13 cellular contexts compared by ENCODE assay signal in the genomic region with DNA sequence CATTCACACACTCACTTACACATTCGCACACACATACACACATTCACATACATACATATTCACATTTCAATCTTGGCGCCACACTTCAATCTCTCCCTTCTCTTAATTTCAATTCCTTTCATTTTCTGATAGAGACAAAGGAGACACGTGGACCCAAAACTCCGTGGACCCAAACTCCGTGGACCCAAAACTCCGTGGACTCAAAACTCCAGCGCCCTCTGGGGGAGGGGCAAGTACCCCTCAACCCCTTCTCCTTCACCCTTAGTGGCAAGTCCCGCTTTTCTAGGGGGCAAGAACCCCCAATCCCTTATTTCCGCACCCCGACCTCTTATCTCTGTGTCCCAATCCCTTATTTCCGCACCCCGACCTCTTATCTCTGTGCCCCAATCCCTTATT. TPM values are rescaled to one million over a fixed set of nuclear protein-coding genes. Genes with fewer than 3 reads are reported as not detected.
A peak's percentile ranks its signal among the peaks of the same experiment; 100 is the strongest.
DNase-seq lines count a peak whose midpoint lies in the region; ATAC-seq, FAIRE-seq and TF ChIP-seq lines count a peak whose summit lies in the region.
"Not testable (repeated sequence)": the region's sequence is repeated elsewhere in the genome, so short reads cannot be mapped to it uniquely, and the experiment has no call there.
"Had no signal": no experiment of that assay in that cellular context is flagged by ENCODE, and none has a peak within 500 bp of the region (broad histone marks: within the 10 kb centered on the region; RNA-seq: fewer than 3 reads in every experiment).

No MANE protein-coding gene starts in this region.

- H3K4me3 Mint-ChIP-seq in activated CD4-positive, alpha-beta T cell treated with anti-CD3 and anti-CD28 coated beads for 36 hours, result peak overlapping the region; percentile 2
- H3K4me3 Mint-ChIP-seq in activated T-helper 17 cell treated with anti-CD3 and anti-CD28 coated beads, Interleukin-2, amount 50 U/mL, for 72 hours, result peak overlapping the region; percentile 46
- H3K4me3 Mint-ChIP-seq in glutamatergic neuron (ENCODE audit: unreplicated experiment), result peak overlapping the region; percentile 22
- peak overlapping the region in 6 of 10 donors; percentile 2 to 34 (median 7) for H3K4me3 Mint-ChIP-seq in naive thymus-derived CD4-positive, alpha-beta T cell
- not testable (repeated sequence) for H3K4me3 Mint-ChIP-seq in stimulated activated memory B cell treated with anti-CD40 and anti-IgM and Interleukin-4, amounts not matched to agents 10 μg/mL and 1 μg/mL and 100 μg/mL, for 72 hours

- H3K27me3 Mint-ChIP-seq in activated CD4-positive, alpha-beta T cell treated with anti-CD3 and anti-CD28 coated beads for 36 hours; activated T-helper 17 cell treated with anti-CD3 and anti-CD28 coated beads, Interleukin-2, amount 50 U/mL, for 72 hours; glutamatergic neuron (ENCODE audit: unreplicated experiment); naive thymus-derived CD4-positive, alpha-beta T cell; stimulated activated memory B cell treated with anti-CD40 and anti-IgM and Interleukin-4, amounts not matched to agents 10 μg/mL and 1 μg/mL and 100 μg/mL, for 72 hours: not testable (repeated sequence)

- not testable (repeated sequence) for TF ChIP-seq POLR2A in K562 (conservative IDR thresholded peaks at IDR 0.05)

- H3K4me1 ChIP-seq in HEK293 (ENCODE audit: control insufficient read depth, insufficient read depth, low read length), result not testable (repeated sequence)
- peaks cover 13 to 14% of the 10 kb centered on the region in 2 experiments; a peak in 4 of 5 replicates for H3K4me1 ChIP-seq in K562 (replicated peaks in 1 of 2; ENCODE audit: control insufficient read depth in 2 of 2, insufficient read depth in 2 of 2, low read length in 2 of 2)
- H3K4me1 ChIP-seq in naive thymus-derived CD4-positive, alpha-beta T cell (ENCODE audit: control insufficient read depth in 2 of 2, insufficient read depth in 2 of 2, low read length in 2 of 2), result peaks cover 10 to 13% of the 10 kb centered on the region in 2 donors

- not testable (repeated sequence) for H3K79me2 ChIP-seq in K562 (ENCODE audit: control insufficient read depth, insufficient read depth, low read length)

- peaks cover 27% of the 10 kb centered on the region for H3K4me1 Mint-ChIP-seq in activated CD4-positive, alpha-beta T cell treated with anti-CD3 and anti-CD28 coated beads for 36 hours
- H3K4me1 Mint-ChIP-seq in activated T-helper 17 cell treated with anti-CD3 and anti-CD28 coated beads, Interleukin-2, amount 50 U/mL, for 72 hours, result peaks cover 27% of the 10 kb centered on the region
- H3K4me1 Mint-ChIP-seq in glutamatergic neuron (ENCODE audit: low read depth, unreplicated experiment), result not testable (repeated sequence)
- H3K4me1 Mint-ChIP-seq in naive thymus-derived CD4-positive, alpha-beta T cell, result peaks cover 15 to 39% (median 19%) of the 10 kb centered on the region in 7 donors
- H3K4me1 Mint-ChIP-seq in stimulated activated memory B cell treated with anti-CD40 and anti-IgM and Interleukin-4, amounts not matched to agents 10 μg/mL and 1 μg/mL and 100 μg/mL, for 72 hours, result peaks cover 43% of the 10 kb centered on the region

- H3K4me2 ChIP-seq in K562 (ENCODE audit: insufficient read depth, low read length), result not testable (repeated sequence)

- not testable (repeated sequence) for H3K4me3 ChIP-seq in HEK293 (ENCODE audit: low read depth, low read length); K562; naive thymus-derived CD4-positive, alpha-beta T cell (ENCODE audit: low read length)

- H3K9ac ChIP-seq in K562 (ENCODE audit: insufficient read depth in 1 of 2, low read depth in 2 of 2, low read length in 2 of 2), result not testable (repeated sequence)

- H3K36me3 ChIP-seq in HEK293 (ENCODE audit: control insufficient read depth in 2 of 2, insufficient read depth in 1 of 2, low read length in 2 of 2); K562 (ENCODE audit: control insufficient read depth, insufficient read depth, low read length); naive thymus-derived CD4-positive, alpha-beta T cell (ENCODE audit: control insufficient read depth in 2 of 3, insufficient read depth in 3 of 3, low read length in 3 of 3): not testable (repeated sequence)

- peak overlapping the region; percentile 8 for H3K27ac Mint-ChIP-seq in activated CD4-positive, alpha-beta T cell treated with anti-CD3 and anti-CD28 coated beads for 36 hours
- H3K27ac Mint-ChIP-seq in activated T-helper 17 cell treated with anti-CD3 and anti-CD28 coated beads, Interleukin-2, amount 50 U/mL, for 72 hours, result peak overlapping the region; percentile 1
- not testable (repeated sequence) for H3K27ac Mint-ChIP-seq in glutamatergic neuron (ENCODE audit: unreplicated experiment)
- H3K27ac Mint-ChIP-seq in naive thymus-derived CD4-positive, alpha-beta T cell, result peak overlapping the region in 4 of 9 donors; percentile 3 to 34 (median 9)
- H3K27ac Mint-ChIP-seq in stimulated activated memory B cell treated with anti-CD40 and anti-IgM and Interleukin-4, amounts not matched to agents 10 μg/mL and 1 μg/mL and 100 μg/mL, for 72 hours, result peak overlapping the region; percentile 8

- POLR2A ChIA-PET in HEK293 (lab: Yijun Ruan, JAX); activated CD4-positive, alpha-beta T cell treated with anti-CD3 and anti-CD28 coated beads for 36 hours (lab: Charles Lee): not testable (repeated sequence)
- POLR2A ChIA-PET in K562 (lab: Yijun Ruan, JAX), result interaction anchor here (1.2 to 1.3 kb wide), 3 partner anchors 9 to 137 kb away, joined by 3 to 4 read pairs (median 3); no protein-coding TSS in a partner anchor
- POLR2A ChIA-PET in naive thymus-derived CD4-positive, alpha-beta T cell (lab: Charles Lee), result interaction anchor here (1.7 kb wide), 1 partner anchor 243 kb away, joined by 5 read pairs; no protein-coding TSS in a partner anchor

- H3K36me3 Mint-ChIP-seq in activated CD4-positive, alpha-beta T cell treated with anti-CD3 and anti-CD28 coated beads for 36 hours (ENCODE audit: low read depth); activated T-helper 17 cell treated with anti-CD3 and anti-CD28 coated beads, Interleukin-2, amount 50 U/mL, for 72 hours (ENCODE audit: low read depth); glutamatergic neuron (ENCODE audit: unreplicated experiment); naive thymus-derived CD4-positive, alpha-beta T cell; stimulated activated memory B cell treated with anti-CD40 and anti-IgM and Interleukin-4, amounts not matched to agents 10 μg/mL and 1 μg/mL and 100 μg/mL, for 72 hours: not testable (repeated sequence)

- WGBS in K562 (ENCODE audit: insufficient coverage, low coverage, missing lambda C conversion rate), result 15% methylated on average over 10 of the region's 12 CpGs

- not testable (repeated sequence) for H3K27ac ChIP-seq in HEK293 (ENCODE audit: extremely low read depth, low read depth, low read length); K562 (ENCODE audit: extremely low read depth, low read depth, low read length); naive thymus-derived CD4-positive, alpha-beta T cell (ENCODE audit: low read depth, low read length)

- not testable (repeated sequence) for TF ChIP-seq EP300 in K562 (IDR thresholded peaks at IDR 0.05; ENCODE audit: low read length)

- not testable (repeated sequence) for H3K9me3 ChIP-seq in HEK293 (ENCODE audit: control insufficient read depth, insufficient read depth, low read depth, low read length); K562 (replicated peaks; ENCODE audit: control insufficient read depth, insufficient read depth, low read depth, low read length); naive thymus-derived CD4-positive, alpha-beta T cell (ENCODE audit: control insufficient read depth in 2 of 3, low read length in 3 of 3)

- not testable (repeated sequence) for H3K9me3 Mint-ChIP-seq in activated CD4-positive, alpha-beta T cell treated with anti-CD3 and anti-CD28 coated beads for 36 hours (ENCODE audit: low read depth); activated T-helper 17 cell treated with anti-CD3 and anti-CD28 coated beads, Interleukin-2, amount 50 U/mL, for 72 hours; glutamatergic neuron (ENCODE audit: unreplicated experiment); naive thymus-derived CD4-positive, alpha-beta T cell; stimulated activated memory B cell treated with anti-CD40 and anti-IgM and Interleukin-4, amounts not matched to agents 10 μg/mL and 1 μg/mL and 100 μg/mL, for 72 hours

- intact Hi-C loops in activated CD4-positive, alpha-beta T cell treated with anti-CD3 and anti-CD28 coated beads for 36 hours (cut with DNase I, micrococcal nuclease), result loop anchor here (10.0 kb wide), 2 partner anchors 495 to 575 kb away; partner anchors contain the start of genes CD3E (in 1 of the 2), PCSK7 (in 1 of the 2) and RNF214 (in 1 of the 2)
- intact Hi-C loops in K562 (cut with micrococcal nuclease), result not testable (repeated sequence)
- intact Hi-C loops in naive thymus-derived CD4-positive, alpha-beta T cell (cut with micrococcal nuclease), result loop anchor here in 1 of 2 donors (10.0 kb wide), 1 partner anchor 955 kb away; no protein-coding TSS in a partner anchor

- not testable (repeated sequence) for H2AFZ ChIP-seq in K562 (ENCODE audit: low read depth, low read length)

- not testable (repeated sequence) for TF ChIP-seq CTCF in HEK293 (tag by site-specific recombination; IDR thresholded peaks at IDR 0.05); K562 (IDR thresholded peaks at IDR 0.05 in 2 of 3, conservative IDR thresholded peaks at IDR 0.05 in 1 of 3; ENCODE audit: insufficient read depth in 2 of 3, low read depth in 1 of 3, low read length in 3 of 3); glutamatergic neuron (IDR thresholded peaks at IDR 0.05; ENCODE audit: partially characterized antibody, unreplicated experiment)

- BruUV-seq in K562 (replicated peaks; lab: Mats Ljungman, UMichigan), result not testable (repeated sequence)

- TF ChIP-seq RAD21 in K562 (CRISPR knock-in tag; conservative IDR thresholded peaks at IDR 0.05 in 1 of 2, IDR thresholded peaks at IDR 0.05 in 1 of 2), result not testable (repeated sequence)

- H3K27me3 ChIP-seq in K562 (ENCODE audit: control insufficient read depth in 2 of 2, insufficient read depth in 2 of 2, low read length in 2 of 2), result peaks cover 0 to 17% of the 10 kb centered on the region in 2 experiments; a peak in 2 of 5 replicates
- not testable (repeated sequence) for H3K27me3 ChIP-seq in naive thymus-derived CD4-positive, alpha-beta T cell (ENCODE audit: control insufficient read depth in 2 of 2, insufficient read depth in 2 of 2, low read length in 2 of 2)

- not testable (repeated sequence) for ATAC-seq in activated CD4-positive, alpha-beta T cell treated with anti-CD3 and anti-CD28 coated beads for 36 hours; activated T-helper 17 cell treated with anti-CD3 and anti-CD28 coated beads, Interleukin-2, amount 50 U/mL, for 72 hours (replicated peaks); K562; naive thymus-derived CD4-positive, alpha-beta T cell; stimulated activated memory B cell treated with anti-CD40 and anti-IgM and Interleukin-4, amounts not matched to agents 10 μg/mL and 1 μg/mL and 100 μg/mL, for 72 hours

- CTCF ChIA-PET in HEK293 (lab: Yijun Ruan, JAX) (interaction anchor here (0.6 to 6.3 kb wide), 10 partner anchors 7 to 400 kb away, joined by 3 to 131 read pairs (median 5); no protein-coding TSS in a partner anchor), K562 (lab: Yijun Ruan, JAX; ENCODE audit: low intra/inter-chr PET ratio) (interaction anchor here (0.9 to 3.3 kb wide), 3 partner anchors 8 to 385 kb away, joined by 3 to 52 read pairs (median 4); no protein-coding TSS in a partner anchor)
- CTCF ChIA-PET in activated CD4-positive, alpha-beta T cell treated with anti-CD3 and anti-CD28 coated beads for 36 hours (lab: Charles Lee), result interaction anchor here (1.4 to 5.6 kb wide), 5 partner anchors 16 to 384 kb away, joined by 4 to 72 read pairs (median 11); partner anchors contain the start of genes FXYD2 and IL10RA
- CTCF ChIA-PET in naive thymus-derived CD4-positive, alpha-beta T cell (lab: Charles Lee), result interaction anchor here (0.9 to 7.9 kb wide), 6 partner anchors 8 to 362 kb away, joined by 3 to 189 read pairs (median 21); partner anchors contain the start of gene FXYD2

- H4K20me1 ChIP-seq in K562 (replicated peaks; ENCODE audit: control insufficient read depth, insufficient read depth, low read length), result not testable (repeated sequence)

- not testable (repeated sequence) for FAIRE-seq in K562 (lab: Jason Lieb, UNC)

- in situ Hi-C loops in K562 (cut with MboI), result not testable (repeated sequence)

- not testable (repeated sequence) for DNase-seq in activated CD4-positive, alpha-beta T cell treated with anti-CD3 and anti-CD28 coated beads for 36 hours; K562 (ENCODE audit: extremely low read depth in 1 of 4, low spot score in 3 of 4); glutamatergic neuron; naive thymus-derived CD4-positive, alpha-beta T cell

- H3K9me1 ChIP-seq in K562 (ENCODE audit: control insufficient read depth, insufficient read depth, low read length), result not testable (repeated sequence)

RNA-seq across cellular contexts. Expression of gene DSCAML1, which starts 13.0 kb away (rescaled TPM):
- total RNA-seq in activated CD4-positive, alpha-beta T cell treated with anti-CD3 and anti-CD28 coated beads for 36 hours, result under 1 TPM; 0.05 to 0.67 TPM
- total RNA-seq in activated T-helper 17 cell treated with anti-CD3 and anti-CD28 coated beads, Interleukin-2, amount 50 U/mL, for 72 hours, result 1 to 10 TPM in 1 of 2 donors, not detected in 1; 2.8 TPM
- not detected in 2 replicates for total RNA-seq in K562 (2011; cell fraction: chromatin; rRNA removed; ENCODE audit: low replicate concordance)
- total RNA-seq in K562 (2011; cell fraction: nucleolus; rRNA removed), result not detected in 2 replicates
- total RNA-seq in K562 (2011; cell fraction: nucleoplasm; rRNA removed), result not detected in 2 replicates
- total RNA-seq in K562 (2014; rRNA removed) (not detected in 2 replicates), K562 (2014; rRNA removed; fragmentation: Illumina TruSeq; extraction: Trizol) (not detected in 2 replicates), K562 (2015; rRNA removed; fragmentation: Illumina TruSeq; extraction: Trizol) (not detected in 2 replicates), K562 (2021) (not detected in 2 replicates), glutamatergic neuron (ENCODE audit: unreplicated experiment) (0.07 TPM)
- polyA plus RNA-seq in K562 (2011; rRNA removed) (not detected in 2 replicates), K562 (2014; fragmentation: Illumina TruSeq; extraction: Trizol) (not detected in 2 replicates), K562 (2014; fragmentation: Nextera tagmentation; extraction: Ambion mirVana) (not detected), K562 (2014; rRNA removed) (not detected in 2 replicates)
- not detected in 2 replicates for polyA plus RNA-seq in K562 (2011; cell fraction: cytosol; rRNA removed)
- not detected in 2 replicates for polyA plus RNA-seq in K562 (2011; cell fraction: nucleus; rRNA removed)
- polyA plus RNA-seq in K562 (2012), result not detected in 2 replicates
- polyA minus RNA-seq in K562 (2011; rRNA and poly(A)+ RNA removed), result not detected in 2 replicates
- polyA minus RNA-seq in K562 (2011; cell fraction: cytosol; rRNA and poly(A)+ RNA removed), result not detected in 2 replicates
- polyA minus RNA-seq in K562 (2011; cell fraction: nucleus; rRNA and poly(A)+ RNA removed), result not detected in 2 replicates
- 1 to 10 TPM in 1 of 5 experiments, under 1 TPM in 4; 0.17 to 1.3 (median 0.60) TPM for total RNA-seq in naive thymus-derived CD4-positive, alpha-beta T cell
- polyA plus RNA-seq in naive thymus-derived CD4-positive, alpha-beta T cell, result not detected
- total RNA-seq: GM23248, HFFc6, HT1080, M059J, OCI-LY7 had no signal
- polyA plus RNA-seq: AG04450, GM23248 had no signal

RNA-seq across cellular contexts. Expression of gene FXYD2, which starts 14.5 kb away (rescaled TPM):
- total RNA-seq in activated CD4-positive, alpha-beta T cell treated with anti-CD3 and anti-CD28 coated beads for 36 hours, result 1 to 10 TPM in 1 of 2 experiments, under 1 TPM in 1; 0.91 to 1.1 TPM
- total RNA-seq in activated T-helper 17 cell treated with anti-CD3 and anti-CD28 coated beads, Interleukin-2, amount 50 U/mL, for 72 hours, result 1 to 10 TPM in 1 of 2 donors, not detected in 1; 1.4 TPM
- not detected in 2 replicates for total RNA-seq in K562 (2011; cell fraction: chromatin; rRNA removed; ENCODE audit: low replicate concordance)
- total RNA-seq in K562 (2011; cell fraction: nucleolus; rRNA removed), result not detected in 2 replicates
- total RNA-seq in K562 (2011; cell fraction: nucleoplasm; rRNA removed), result not detected in 2 replicates
- total RNA-seq in K562 (2014; rRNA removed) (not detected in 2 replicates), K562 (2014; rRNA removed; fragmentation: Illumina TruSeq; extraction: Trizol) (not detected in 2 replicates), K562 (2015; rRNA removed; fragmentation: Illumina TruSeq; extraction: Trizol) (not detected in 2 replicates), K562 (2021) (0.29 TPM in 1 of 2 replicates, not detected in the other), glutamatergic neuron (ENCODE audit: unreplicated experiment) (0.44 TPM)
- polyA plus RNA-seq in K562 (2011; rRNA removed) (not detected in 2 replicates), K562 (2014; fragmentation: Illumina TruSeq; extraction: Trizol) (not detected in 2 replicates), K562 (2014; fragmentation: Nextera tagmentation; extraction: Ambion mirVana) (not detected), K562 (2014; rRNA removed) (not detected in 2 replicates)
- not detected in 2 replicates for polyA plus RNA-seq in K562 (2011; cell fraction: cytosol; rRNA removed)
- polyA plus RNA-seq in K562 (2011; cell fraction: nucleus; rRNA removed), result not detected in 2 replicates
- not detected in 2 replicates for polyA plus RNA-seq in K562 (2012)
- not detected in 2 replicates for polyA minus RNA-seq in K562 (2011; rRNA and poly(A)+ RNA removed)
- polyA minus RNA-seq in K562 (2011; cell fraction: cytosol; rRNA and poly(A)+ RNA removed), result not detected in 2 replicates
- not detected in 2 replicates for polyA minus RNA-seq in K562 (2011; cell fraction: nucleus; rRNA and poly(A)+ RNA removed)
- 1 to 10 TPM; 3.1 to 6.7 (median 4.4) TPM for total RNA-seq in naive thymus-derived CD4-positive, alpha-beta T cell
- 10 to 100 TPM; 11.2 to 25.6 TPM for polyA plus RNA-seq in naive thymus-derived CD4-positive, alpha-beta T cell
- total RNA-seq: GM23248, HT1080, M059J, OCI-LY7 had no signal
- polyA plus RNA-seq: AG04450, GM23248 had no signal
